16 cellular contexts compared by ENCODE assay signal in the genomic region with DNA sequence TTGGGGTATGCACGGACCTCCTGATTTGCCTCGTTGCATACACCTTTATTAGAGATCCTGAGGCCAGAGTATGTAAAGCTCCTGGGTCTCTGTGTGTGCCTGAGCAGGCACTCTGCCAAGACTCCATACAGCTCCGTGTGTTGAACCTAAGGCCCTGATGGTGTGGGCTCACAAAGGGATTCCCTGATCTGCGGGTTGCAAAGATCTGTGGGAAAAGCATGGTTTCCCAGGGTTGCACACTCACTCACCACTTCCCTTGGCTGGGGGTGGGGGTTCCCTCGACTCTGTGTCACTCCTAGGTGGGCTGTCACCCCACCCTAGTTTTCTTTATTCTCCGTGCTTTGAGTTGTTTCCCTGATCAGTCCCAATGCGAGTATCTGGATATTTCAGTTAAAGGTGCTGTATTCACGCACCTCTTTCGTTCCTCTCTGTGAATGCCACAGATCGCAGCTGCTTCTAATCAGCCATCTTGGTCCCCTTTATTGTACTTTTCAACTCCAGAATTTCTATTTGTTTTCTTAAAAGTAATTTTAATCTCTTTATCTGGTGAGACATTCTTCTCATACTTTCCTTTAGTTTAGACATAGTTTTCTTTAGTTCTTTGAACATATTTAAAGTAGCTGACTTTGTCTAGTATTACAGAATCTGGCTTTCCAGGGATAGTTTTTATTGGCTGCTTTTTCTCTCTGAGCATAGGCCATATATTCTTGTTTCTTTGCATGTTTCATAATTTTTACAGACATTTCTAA. TPM values are rescaled to one million over a fixed set of nuclear protein-coding genes. Genes with fewer than 3 reads are reported as not detected.
DNase-seq lines count a peak whose midpoint lies in the region; ATAC-seq and TF ChIP-seq lines count a peak whose summit lies in the region.
"Had no signal": no experiment of that assay in that cellular context is flagged by ENCODE, and none has a peak within 500 bp of the region (broad histone marks: within the 10 kb centered on the region; RNA-seq: fewer than 3 reads in every experiment).

No MANE protein-coding gene starts in this region.

- no peak for TF ChIP-seq CTCF in fibroblast of pulmonary artery (IDR thresholded peaks at IDR 0.05; ENCODE audit: low read length, missing control alignments)
- no peak for TF ChIP-seq CTCF in smooth muscle cell (IDR thresholded peaks at IDR 0.05; ENCODE audit: borderline replicate concordance, insufficient read depth, poor library complexity, severe bottlenecking)
- TF ChIP-seq CTCF in heart right ventricle (IDR thresholded peaks at IDR 0.05): no peak

- peak overlapping the region; percentile 36 for H3K9ac ChIP-seq in smooth muscle cell (ENCODE audit: low read depth)

- H3K27ac ChIP-seq in smooth muscle cell (ENCODE audit: low read depth): peak overlapping the region; percentile 88
- H3K27ac ChIP-seq in heart right ventricle: no peak overlapping the region
- H3K27ac ChIP-seq: left ventricle myocardium inferior had no signal

- intact Hi-C loops in heart right ventricle (cut with DNase I): no loop called here

- H2AFZ ChIP-seq in smooth muscle cell (ENCODE audit: low read depth): no peak overlapping the region

- no peak for ATAC-seq in heart right ventricle
- no peak for ATAC-seq in GM18867 (IDR thresholded peaks at IDR 0.05; ENCODE audit: unreplicated experiment)
- ATAC-seq in GM21390 (IDR thresholded peaks at IDR 0.05; ENCODE audit: unreplicated experiment): no peak
- ATAC-seq: activated T-cell treated with anti-CD3 and anti-CD28 coated beads, Interleukin-2, amount 50 U/mL, for 4 hours; CD8-positive, alpha-beta T cell; T-helper 17 cell had no signal

- H3K79me2 ChIP-seq in smooth muscle cell (ENCODE audit: low read depth): no peaks in the 10 kb centered on the region

- H3F3A ChIP-seq in smooth muscle cell (ENCODE audit: low read depth): peaks cover 21% of the 10 kb centered on the region

- H3K9me3 ChIP-seq in smooth muscle cell (replicated peaks; ENCODE audit: low read depth) (no peaks in the 10 kb centered on the region), heart right ventricle (peaks cover 0 to 22% (median 0%) of the 10 kb centered on the region in 11 donors)

- no peaks in the 10 kb centered on the region for H3K27me3 ChIP-seq in smooth muscle cell (ENCODE audit: low read depth)
- H3K27me3 ChIP-seq in heart right ventricle: no peaks in the 10 kb centered on the region

- H3K4me3 ChIP-seq in fibroblast of pulmonary artery (replicated peaks; ENCODE audit: low read depth, low read length) (no peak overlapping the region), smooth muscle cell (no peak overlapping the region), heart right ventricle (no peak overlapping the region)
- H3K4me3 ChIP-seq: left ventricle myocardium inferior, skin epidermis had no signal

- 48% methylated on average over 10 of the region's 10 CpGs for WGBS in smooth muscle cell (ENCODE audit: low lambda C conversion rate)
- WGBS in heart right ventricle, 2 donors: 78 to 82% methylated on average over 10 of the region's 10 CpGs

- DNase-seq in HS-27A (ENCODE audit: low read depth): peak; percentile 69
- DNase-seq in SW480 (ENCODE audit: low spot score): peak; percentile 40
- DNase-seq in fibroblast of pulmonary artery (ENCODE audit: low read depth): peak; percentile 24
- DNase-seq in smooth muscle cell (lab: John Stamatoyannopoulos, UW; ENCODE audit: unreplicated experiment): no peak
- no peak for DNase-seq in heart right ventricle
- DNase-seq in cerebellum (ENCODE audit: low spot score): no peak
- DNase-seq: activated CD4-positive, alpha-beta T cell treated with anti-CD3 and anti-CD28 coated beads for 48 hours; activated T-cell treated with anti-CD3 and anti-CD28 coated beads, Interleukin-2, amount 50 U/mL, for 4 hours; CD8-positive, alpha-beta T cell; left ventricle myocardium inferior; NCI-H1417; NCI-H345; T-helper 17 cell had no signal

- H3K4me1 ChIP-seq in smooth muscle cell (ENCODE audit: low read depth) (peaks cover 17% of the 10 kb centered on the region), heart right ventricle (peaks cover 0 to 2% (median 0%) of the 10 kb centered on the region in 9 donors)
- H3K4me1 ChIP-seq: left ventricle myocardium inferior had no signal

- H3K36me3 ChIP-seq in smooth muscle cell (ENCODE audit: low read depth) (no peaks in the 10 kb centered on the region), heart right ventricle (no peaks in the 10 kb centered on the region)
- H3K36me3 ChIP-seq: left ventricle myocardium inferior had no signal

- H3K4me2 ChIP-seq in smooth muscle cell: peak overlapping the region; percentile 50

- H4K20me1 ChIP-seq in smooth muscle cell (ENCODE audit: low read depth): no peaks in the 10 kb centered on the region

RNA-seq across cellular contexts. Expression of a gene that starts 39.0 kb away (rescaled TPM):
- total RNA-seq in smooth muscle cell (287 and 367 TPM in 2 replicates), heart right ventricle (10 to 100 TPM; 20.4 to 99.0 (median 48.5) TPM), cerebellum (9.6 TPM)
- polyA plus RNA-seq in smooth muscle cell (337 and 338 TPM in 2 replicates), heart right ventricle (10 to 100 TPM; 20.6 to 30.9 TPM)
- total RNA-seq: CD8-positive, alpha-beta T cell had no signal

Comparison
In these comparisons a context has a peak if more than half of its experiments do, and no peak if none do; other contexts are left out.
1. DNase-seq: peak in HS-27A (single experiment), SW480 (single experiment) and fibroblast of pulmonary artery (single experiment); none in smooth muscle cell (single experiment), heart right ventricle (0 of 2) and cerebellum (single experiment).